In the genomic region with DNA sequence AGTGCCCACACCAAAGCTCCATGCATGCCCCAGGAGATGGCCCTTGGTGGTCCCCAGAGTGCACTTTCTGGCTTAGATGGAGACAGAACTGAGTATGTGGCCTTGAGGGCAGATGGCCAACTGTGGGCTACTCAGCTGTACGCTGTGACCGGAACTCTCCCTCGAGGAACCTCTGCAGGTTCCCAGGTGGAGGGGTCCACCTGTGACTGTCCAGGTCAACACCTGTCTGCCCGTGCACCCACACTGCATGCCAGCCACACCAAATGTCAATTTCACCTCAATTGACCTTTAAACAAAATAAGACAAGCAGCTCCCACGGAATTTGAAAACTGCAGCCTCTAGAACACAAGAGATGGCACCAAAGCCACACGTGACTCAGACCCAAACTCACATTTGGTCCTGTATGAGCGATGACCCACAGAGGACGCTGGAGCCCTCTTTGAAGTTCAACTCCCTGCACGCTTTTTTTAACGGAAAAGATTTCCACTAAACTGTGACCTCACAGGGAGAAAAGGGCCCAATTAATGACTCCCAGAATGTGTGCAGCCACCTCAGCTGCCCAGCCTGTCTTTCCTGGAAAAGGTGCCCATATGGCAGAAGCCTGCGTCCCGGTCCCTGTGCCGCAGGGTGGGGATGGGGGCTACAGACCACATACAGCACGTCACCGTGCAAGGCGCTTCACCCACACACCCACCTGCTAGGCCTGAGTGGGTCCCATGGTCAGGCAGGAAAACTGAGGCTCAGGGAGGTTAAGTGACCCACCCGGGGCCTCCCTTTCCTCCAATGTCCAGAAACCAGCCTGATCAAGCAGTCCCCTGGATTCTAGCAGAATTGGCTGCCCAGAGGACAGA, we compare ENCODE assay signal across 9 cellular contexts. TPM values are rescaled to one million over a fixed set of nuclear protein-coding genes. Genes with fewer than 3 reads are reported as not detected.
DNase-seq lines count a peak whose midpoint lies in the region; ATAC-seq and TF ChIP-seq lines count a peak whose summit lies in the region.
"Had no signal": no experiment of that assay in that cellular context is flagged by ENCODE, and none has a peak within 500 bp of the region (broad histone marks: within the 10 kb centered on the region; RNA-seq: fewer than 3 reads in every experiment).

No MANE protein-coding gene starts in this region.

- peaks cover 15 to 41% (median 30%) of the 10 kb centered on the region in 4 donors for H3K36me3 ChIP-seq in stomach

- H3K4me3 Mint-ChIP-seq in activated T-cell treated with anti-CD3 and anti-CD28 coated beads, Interleukin-2, amount 50 U/mL, for 24 hours, result peak overlapping the region; percentile 33
- peak overlapping the region; percentile 47 for H3K4me3 Mint-ChIP-seq in dendritic cell treated with granulocyte-macrophage colony-stimulating factor and Interleukin-4, amounts not matched to agents 40 ng/mL and 50 ng/mL, for 4 days
- no peak overlapping the region for H3K4me3 Mint-ChIP-seq in T-helper 17 cell
- H3K4me3 Mint-ChIP-seq: mesothelial cell of epicardium had no signal

- no peak for TF ChIP-seq CTCF in stomach (IDR thresholded peaks at IDR 0.05)

- peak overlapping the region; percentile 14 for H3K27ac Mint-ChIP-seq in activated T-cell treated with anti-CD3 and anti-CD28 coated beads, Interleukin-2, amount 50 U/mL, for 24 hours
- peak overlapping the region; percentile 82 for H3K27ac Mint-ChIP-seq in dendritic cell treated with granulocyte-macrophage colony-stimulating factor and Interleukin-4, amounts not matched to agents 40 ng/mL and 50 ng/mL, for 4 days
- no peak overlapping the region for H3K27ac Mint-ChIP-seq in T-helper 17 cell
- H3K27ac Mint-ChIP-seq: mesothelial cell of epicardium had no signal

- peaks cover 38% of the 10 kb centered on the region for H3K4me1 Mint-ChIP-seq in activated T-cell treated with anti-CD3 and anti-CD28 coated beads, Interleukin-2, amount 50 U/mL, for 24 hours (ENCODE audit: low read depth)
- peaks cover 51% of the 10 kb centered on the region for H3K4me1 Mint-ChIP-seq in dendritic cell treated with granulocyte-macrophage colony-stimulating factor and Interleukin-4, amounts not matched to agents 40 ng/mL and 50 ng/mL, for 4 days (ENCODE audit: low read depth)
- H3K4me1 Mint-ChIP-seq in T-helper 17 cell, result peaks cover 52% of the 10 kb centered on the region
- H3K4me1 Mint-ChIP-seq: mesothelial cell of epicardium had no signal

- H3K9me3 ChIP-seq in stomach, result no peaks in the 10 kb centered on the region
- H3K9me3 ChIP-seq in T-helper 17 cell (ENCODE audit: control insufficient read depth, low read length, poor library complexity, severe bottlenecking), result no peaks in the 10 kb centered on the region

- ATAC-seq in HG03108 (IDR thresholded peaks at IDR 0.05; ENCODE audit: unreplicated experiment), result peak; percentile 21
- ATAC-seq in T-helper 17 cell, result no peak

- H3K27me3 Mint-ChIP-seq in activated T-cell treated with anti-CD3 and anti-CD28 coated beads, Interleukin-2, amount 50 U/mL, for 24 hours, result peaks cover 8% of the 10 kb centered on the region
- H3K27me3 Mint-ChIP-seq in dendritic cell treated with granulocyte-macrophage colony-stimulating factor and Interleukin-4, amounts not matched to agents 40 ng/mL and 50 ng/mL, for 4 days, result peaks cover 6% of the 10 kb centered on the region
- H3K27me3 Mint-ChIP-seq in T-helper 17 cell, result no peaks in the 10 kb centered on the region

- H3K4me3 ChIP-seq in stomach, result peak overlapping the region in 1 of 4 donors; percentile 5

- DNase-seq in activated T-cell treated with anti-CD3 and anti-CD28 coated beads, Interleukin-2, amount 50 U/mL, for 24 hours, result peak; percentile 32
- DNase-seq in activated T-cell treated with anti-CD3 and anti-CD28 coated beads for 4 hours (no peak), stomach (no peak), T-helper 17 cell (no peak), NCI-H524 (lab: John Stamatoyannopoulos, UW) (no peak), hepatic stellate cell (ENCODE audit: low spot score) (no peak)

- TF ChIP-seq POLR2A in stomach (IDR thresholded peaks at IDR 0.05), result no peak

- TF ChIP-seq EP300 in stomach (IDR thresholded peaks at IDR 0.05), result no peak

- H3K9me3 Mint-ChIP-seq in activated T-cell treated with anti-CD3 and anti-CD28 coated beads, Interleukin-2, amount 50 U/mL, for 24 hours, result no peaks in the 10 kb centered on the region
- H3K9me3 Mint-ChIP-seq in dendritic cell treated with granulocyte-macrophage colony-stimulating factor and Interleukin-4, amounts not matched to agents 40 ng/mL and 50 ng/mL, for 4 days, result no peaks in the 10 kb centered on the region
- H3K9me3 Mint-ChIP-seq: mesothelial cell of epicardium had no signal

- H3K36me3 Mint-ChIP-seq in activated T-cell treated with anti-CD3 and anti-CD28 coated beads, Interleukin-2, amount 50 U/mL, for 24 hours (ENCODE audit: low read depth), result peaks cover 37% of the 10 kb centered on the region
- peaks cover 53% of the 10 kb centered on the region for H3K36me3 Mint-ChIP-seq in dendritic cell treated with granulocyte-macrophage colony-stimulating factor and Interleukin-4, amounts not matched to agents 40 ng/mL and 50 ng/mL, for 4 days (ENCODE audit: low read depth)
- peaks cover 6% of the 10 kb centered on the region for H3K36me3 Mint-ChIP-seq in T-helper 17 cell (ENCODE audit: low read depth)

- peaks cover 56 to 79% (median 66%) of the 10 kb centered on the region in 4 donors for H3K4me1 ChIP-seq in stomach

- H3K27me3 ChIP-seq in stomach, result no peaks in the 10 kb centered on the region

- H3K27ac ChIP-seq in stomach, result peak overlapping the region; percentile 36 to 81 (median 71)

- intact Hi-C loops in dendritic cell treated with granulocyte-macrophage colony-stimulating factor and Interleukin-4, amounts not matched to agents 40 ng/mL and 50 ng/mL, for 4 days (cut with micrococcal nuclease), result no loop called here
- intact Hi-C loops in stomach (cut with DNase I; ENCODE audit: low total_unique reads), result no loop called here

- WGBS in stomach, 5 donors, result 61 to 73% (median 71%) methylated on average over 17 of the region's 17 CpGs

RNA-seq across cellular contexts. Expression of gene KLF2, which starts 47.7 kb away (rescaled TPM):
- total RNA-seq in stomach (100 to 1,000 TPM in 1 of 5 donors, 10 to 100 TPM in 4; 31.0 to 107 (median 72.3) TPM), T-helper 17 cell (100 to 1,000 TPM; 465 to 578 TPM)
- polyA plus RNA-seq in stomach, result 10 to 100 TPM in 2 of 3 donors, 1 to 10 TPM in 1; 9.5 to 69.5 (median 16.7) TPM

Comparison
In these comparisons a context has a peak if more than half of its experiments do, and no peak if none do; other contexts are left out.
1. RNA of gene KLF2, which starts 47.7 kb away (total RNA-seq): 465 to 578 TPM in T-helper 17 cell; 31.0 to 107 TPM in stomach; every median in the first group is over 4 times any median in the second.